Comparison of ENCODE assay signal across 16 cellular contexts in genomic region chr1:25814688-25815087, GRCh38. TPM values are rescaled to one million over a fixed set of nuclear protein-coding genes. Genes with fewer than 3 reads are reported as not detected.
"Had no signal": no experiment of that assay in that cellular context is flagged by ENCODE, and none has a peak within 500 bp of the region (broad histone marks: within the 10 kb centered on the region; RNA-seq: fewer than 3 reads in every experiment).

No MANE protein-coding gene starts in this region.

- H3K27me3 Mint-ChIP-seq: stimulated activated naive CD8-positive, alpha-beta T cell treated with anti-CD3 and anti-CD28 coated beads, Interleukin-15, Interleukin-2, amounts not matched to agents 100 ng/mL and 50 ng/mL, for 24 hours had no signal

- ATAC-seq: left lung had no signal

- H3K9me3 Mint-ChIP-seq: activated naive CD4-positive, alpha-beta T cell treated with anti-CD3 and anti-CD28 coated beads, Interleukin-2, amount 50 U/mL, for 72 hours; stimulated activated naive CD8-positive, alpha-beta T cell treated with anti-CD3 and anti-CD28 coated beads, Interleukin-15, Interleukin-2, amounts not matched to agents 100 ng/mL and 50 ng/mL, for 24 hours had no signal

- H3K4me3 Mint-ChIP-seq: stimulated activated naive CD8-positive, alpha-beta T cell treated with anti-CD3 and anti-CD28 coated beads, Interleukin-15, Interleukin-2, amounts not matched to agents 100 ng/mL and 50 ng/mL, for 24 hours had no signal

- H3K27ac Mint-ChIP-seq: stimulated activated naive CD8-positive, alpha-beta T cell treated with anti-CD3 and anti-CD28 coated beads, Interleukin-15, Interleukin-2, amounts not matched to agents 100 ng/mL and 50 ng/mL, for 24 hours had no signal

- DNase-seq: activated CD4-positive, alpha-beta T cell treated with anti-CD3 and anti-CD28 coated beads for 1 hour; activated CD4-positive, alpha-beta T cell treated with anti-CD3 and anti-CD28 coated beads, Interleukin-2, amount 50 U/mL, for 48 hours; activated gamma-delta T cell treated with Interleukin-2 at 50 U/mL for 16 hours; activated T-cell treated with anti-CD3 and anti-CD28 coated beads, Interleukin-2, amount 50 U/mL, for 1 hour; amniotic stem cell; colonic mucosa; hypothalamus; left lung; stimulated activated CD4-positive, alpha-beta T cell treated with anti-CD3 and anti-CD28 coated beads, Interleukin-12 subunit alpha, Interleukin-12 subunit beta, amount 100 ng/mL, for 4 hours; stimulated activated CD4-positive, alpha-beta T cell treated with anti-CD3 and anti-CD28 coated beads, Interleukin-1b, Interleukin-23, amount 100 ng/mL, for 48 hours; T-helper 2 cell; transverse colon; WERI-Rb-1 had no signal

RNA-seq across cellular contexts. Expression of gene AUNIP, which starts 44.6 kb away (rescaled TPM):
- total RNA-seq: right atrium auricular region had no signal
